In genomic region chr20:22611636-22612035, GRCh38 we compare ENCODE assay signal across 36 cellular contexts. TPM values are rescaled to one million over a fixed set of nuclear protein-coding genes. Genes with fewer than 3 reads are reported as not detected.
"Had no signal": no experiment of that assay in that cellular context is flagged by ENCODE, and none has a peak within 500 bp of the region (broad histone marks: within the 10 kb centered on the region; RNA-seq: fewer than 3 reads in every experiment).

No MANE protein-coding gene starts in this region.

- H3K4me1 Mint-ChIP-seq: activated CD4-positive, alpha-beta T cell treated with anti-CD3 and anti-CD28 coated beads, Interleukin-2, amount 10 ng/mL, durations not matched to agents 24 days and 14 days; activated naive CD8-positive, alpha-beta T cell treated with anti-CD3 and anti-CD28 coated beads for 36 hours; activated T-helper 17 cell treated with anti-CD3 and anti-CD28 coated beads, Interleukin-2, amount 50 U/mL, for 72 hours; central memory CD8-positive, alpha-beta T cell had no signal

- H3K27me3 Mint-ChIP-seq: central memory CD8-positive, alpha-beta T cell had no signal

- H3K4me3 Mint-ChIP-seq: activated CD4-positive, alpha-beta T cell treated with anti-CD3 and anti-CD28 coated beads, Interleukin-2, amount 10 ng/mL, durations not matched to agents 24 days and 14 days; activated CD8-positive, alpha-beta T cell treated with anti-CD3 and anti-CD28 coated beads for 36 hours; activated naive CD8-positive, alpha-beta T cell treated with anti-CD3 and anti-CD28 coated beads for 36 hours; activated T-cell treated with anti-CD3 and anti-CD28 coated beads, Interleukin-2, amount 50 U/mL, for 72 hours; activated T-helper 17 cell treated with anti-CD3 and anti-CD28 coated beads, Interleukin-2, amount 50 U/mL, for 72 hours; central memory CD8-positive, alpha-beta T cell had no signal

- H3K27me3 ChIP-seq: brain microvascular endothelial cell, cardiac muscle cell, colonic mucosa, Peyer's patch had no signal

- H3K9me3 Mint-ChIP-seq: activated CD4-positive, alpha-beta T cell treated with anti-CD3 and anti-CD28 coated beads, Interleukin-2, amount 10 ng/mL, durations not matched to agents 24 days and 14 days; activated CD8-positive, alpha-beta T cell treated with anti-CD3 and anti-CD28 coated beads for 36 hours; activated naive CD8-positive, alpha-beta T cell treated with anti-CD3 and anti-CD28 coated beads for 36 hours had no signal

- H3K4me3 ChIP-seq: cardiac muscle cell, colonic mucosa, Peyer's patch had no signal

- H3K36me3 ChIP-seq: brain microvascular endothelial cell, cardiac muscle cell, colonic mucosa, Peyer's patch, WERI-Rb-1 had no signal

- DNase-seq: activated CD4-positive, alpha-beta T cell treated with anti-CD3 and anti-CD28 coated beads, Interleukin-2, amount 10 ng/mL, durations not matched to agents 24 days and 14 days; activated CD4-positive, alpha-beta T cell treated with anti-CD3 and anti-CD28 coated beads, Interleukin-2, amount 50 U/mL, for 4 hours; activated CD8-positive, alpha-beta T cell treated with anti-CD3 and anti-CD28 coated beads for 36 hours; activated effector memory CD4-positive, alpha-beta T cell treated with anti-CD3 and anti-CD28 coated beads, Interleukin-2, amount 50 U/mL, for 16 hours; activated naive CD4-positive, alpha-beta T cell; activated naive CD4-positive, alpha-beta T cell treated with anti-CD3 and anti-CD28 coated beads, Interleukin-2, amount 50 U/mL, for 16 hours; activated naive CD8-positive, alpha-beta T cell treated with anti-CD3 and anti-CD28 coated beads for 36 hours; activated T-cell treated with anti-CD3 and anti-CD28 coated beads, Interleukin-2, amount 50 U/mL, for 1 hour; activated T-cell treated with anti-CD3 and anti-CD28 coated beads, Interleukin-2, amount 50 U/mL, for 72 hours; amniotic stem cell; aorta; brain microvascular endothelial cell; colonic mucosa; NCI-H1092 treated with DMSO at 0.1 percent for 48 hours; NCI-H1417; NCI-H1930; NCI-H2081 treated with DMSO at 0.1 percent for 48 hours; NCI-H226; NCI-H446 treated with DMSO at 0.1 percent for 48 hours; NCI-H524; NCI-H69; PC-3; Peyer's patch; RPMI8226; SW 1271; T-helper 1 cell; T-helper 2 cell; T1000; WERI-Rb-1 had no signal

- H3K36me3 Mint-ChIP-seq: activated naive CD8-positive, alpha-beta T cell treated with anti-CD3 and anti-CD28 coated beads for 36 hours had no signal

- H3K27ac ChIP-seq: brain microvascular endothelial cell, cardiac muscle cell, colonic mucosa, Peyer's patch, WERI-Rb-1 had no signal

- H3K4me1 ChIP-seq: colonic mucosa, Peyer's patch had no signal

- ATAC-seq: activated CD8-positive, alpha-beta T cell treated with anti-CD3 and anti-CD28 coated beads for 36 hours; activated T-cell treated with anti-CD3 and anti-CD28 coated beads, Interleukin-2, amount 50 U/mL, for 72 hours; activated T-helper 17 cell treated with anti-CD3 and anti-CD28 coated beads, Interleukin-2, amount 50 U/mL, for 72 hours; PC-3 had no signal

- H3K27ac Mint-ChIP-seq: activated CD4-positive, alpha-beta T cell treated with anti-CD3 and anti-CD28 coated beads, Interleukin-2, amount 10 ng/mL, durations not matched to agents 24 days and 14 days; activated CD8-positive, alpha-beta T cell treated with anti-CD3 and anti-CD28 coated beads for 36 hours; activated naive CD8-positive, alpha-beta T cell treated with anti-CD3 and anti-CD28 coated beads for 36 hours; activated T-cell treated with anti-CD3 and anti-CD28 coated beads, Interleukin-2, amount 50 U/mL, for 72 hours; activated T-helper 17 cell treated with anti-CD3 and anti-CD28 coated beads, Interleukin-2, amount 50 U/mL, for 72 hours had no signal

- H3K9me3 ChIP-seq: colonic mucosa, Peyer's patch had no signal

RNA-seq across cellular contexts. Expression of gene FOXA2, which starts 27.3 kb away (rescaled TPM):
- total RNA-seq: activated CD4-positive, alpha-beta T cell treated with anti-CD3 and anti-CD28 coated beads, Interleukin-2, amount 10 ng/mL, durations not matched to agents 24 days and 14 days; activated CD8-positive, alpha-beta memory T cell treated with anti-CD3 and anti-CD28 coated beads for 36 hours; activated CD8-positive, alpha-beta T cell treated with anti-CD3 and anti-CD28 coated beads for 36 hours; activated naive CD8-positive, alpha-beta T cell treated with anti-CD3 and anti-CD28 coated beads for 36 hours; activated T-cell treated with anti-CD3 and anti-CD28 coated beads, Interleukin-2, amount 50 U/mL, for 72 hours; activated T-helper 17 cell treated with anti-CD3 and anti-CD28 coated beads, Interleukin-2, amount 50 U/mL, for 72 hours; aorta; chondrocyte; LHCN-M2; M059J had no signal
- polyA plus RNA-seq: cardiac muscle cell had no signal
